ENCODE assay signal across 19 cellular contexts in genomic region chr4:133402616-133403015, GRCh38.
DNase-seq lines count a peak whose midpoint lies in the region; FAIRE-seq and TF ChIP-seq lines count a peak whose summit lies in the region.
"Had no signal": no experiment of that assay in that cellular context is flagged by ENCODE, and none has a peak within 500 bp of the region (broad histone marks: within the 10 kb centered on the region; RNA-seq: fewer than 3 reads in every experiment).

No MANE protein-coding gene starts in this region.

- H3K9ac ChIP-seq in fibroblast of lung (ENCODE audit: insufficient read depth, low read length) (no peak overlapping the region), SK-N-SH (no peak overlapping the region)

- TF ChIP-seq CTCF in fibroblast of lung (conservative IDR thresholded peaks at IDR 0.05 in 1 of 2, IDR thresholded peaks at IDR 0.05 in 1 of 2; ENCODE audit: low read depth in 1 of 2, low read length in 2 of 2) (no peak), SK-N-SH (IDR thresholded peaks at IDR 0.05) (no peak)

- WGBS in SK-N-SH (ENCODE audit: low lambda C conversion rate), result 63% methylated on average over 1 of the region's 1 CpG

- TF ChIP-seq EP300 in SK-N-SH (IDR thresholded peaks at IDR 0.05; ENCODE audit: borderline replicate concordance in 1 of 2, low read depth in 1 of 2, low read length in 1 of 2), result no peak

- H3K4me3 ChIP-seq in fibroblast of lung (replicated peaks in 1 of 4; ENCODE audit: control extremely low read depth in 1 of 4, insufficient read depth in 1 of 4, low read depth in 3 of 4, low read length in 4 of 4), result no peak overlapping the region
- H3K4me3 ChIP-seq in SK-N-SH (ENCODE audit: low read depth in 2 of 2, low read length in 1 of 2), result no peak overlapping the region
- H3K4me3 ChIP-seq: pancreas, Peyer's patch had no signal

- CTCF ChIA-PET in SK-N-SH (lab: Yijun Ruan, JAX), result no interaction called here

- H4K20me1 ChIP-seq in fibroblast of lung (ENCODE audit: control insufficient read depth, extremely low read depth, insufficient read depth, low read length) (no peaks in the 10 kb centered on the region), SK-N-SH (ENCODE audit: insufficient read depth) (no peaks in the 10 kb centered on the region)

- H3K4me2 ChIP-seq in fibroblast of lung (ENCODE audit: extremely low read depth, insufficient read depth, low read length) (no peak overlapping the region), SK-N-SH (no peak overlapping the region)

- H3K79me2 ChIP-seq in fibroblast of lung (ENCODE audit: control insufficient read depth, insufficient read depth, low read length), result no peaks in the 10 kb centered on the region
- H3K79me2 ChIP-seq in SK-N-SH (ENCODE audit: insufficient read depth), result no peaks in the 10 kb centered on the region

- no peak overlapping the region for H3K27ac ChIP-seq in fibroblast of lung (ENCODE audit: insufficient read depth, low read length)
- H3K27ac ChIP-seq in SK-N-SH (ENCODE audit: low read depth in 2 of 2, low read length in 1 of 2), result no peak overlapping the region
- H3K27ac ChIP-seq: pancreas, Peyer's patch had no signal

- H2AFZ ChIP-seq in fibroblast of lung (ENCODE audit: low read length) (no peak overlapping the region), SK-N-SH (ENCODE audit: low read depth) (no peak overlapping the region)

- H3F3A ChIP-seq in SK-N-SH (replicated peaks; ENCODE audit: insufficient read depth), result no peaks in the 10 kb centered on the region

- H3K9me2 ChIP-seq in SK-N-SH, result no peaks in the 10 kb centered on the region

- H3K27me3 ChIP-seq in fibroblast of lung (ENCODE audit: control insufficient read depth, insufficient read depth, low read length) (no peaks in the 10 kb centered on the region), SK-N-SH (ENCODE audit: insufficient read depth) (no peaks in the 10 kb centered on the region)
- H3K27me3 ChIP-seq: pancreas, Peyer's patch had no signal

- H3K36me3 ChIP-seq in fibroblast of lung (ENCODE audit: control insufficient read depth, insufficient read depth, low read length) (no peaks in the 10 kb centered on the region), SK-N-SH (replicated peaks in 1 of 2; ENCODE audit: control insufficient read depth in 1 of 2, insufficient read depth in 2 of 2, low read length in 1 of 2) (no peaks in the 10 kb centered on the region)
- H3K36me3 ChIP-seq: pancreas, Peyer's patch had no signal

- peak; percentile 8 for DNase-seq in HS-27A (ENCODE audit: low read depth)
- peak; percentile 68 for DNase-seq in amniotic epithelial cell (ENCODE audit: low read depth)
- DNase-seq in fibroblast of lung (ENCODE audit: low read depth in 2 of 2), result peak; percentile 14 to 62
- peak; percentile 13 for DNase-seq in urothelium cell line (ENCODE audit: low spot score)
- DNase-seq in SK-N-SH, result no peak
- no peak for DNase-seq in iPS-NIHi11 (ENCODE audit: low spot score)
- no peak for DNase-seq in NK-92 (lab: John Stamatoyannopoulos, UW; ENCODE audit: unreplicated experiment)
- DNase-seq: activated CD4-positive, alpha-beta T cell treated with anti-CD3 and anti-CD28 coated beads for 1 hour; activated naive CD8-positive, alpha-beta T cell treated with anti-CD3 and anti-CD28 coated beads for 36 hours; effector memory CD4-positive, alpha-beta T cell; hypothalamus; kidney glomerular epithelial cell; naive thymus-derived CD8-positive, alpha-beta T cell; NCI-H1694; pancreas; Peyer's patch; stimulated activated naive CD4-positive, alpha-beta T cell; T1000 had no signal

- no peak for TF ChIP-seq RAD21 in SK-N-SH (IDR thresholded peaks at IDR 0.05; ENCODE audit: low read length)

- FAIRE-seq in urothelium cell line (lab: Jason Lieb, UNC), result no peak
- FAIRE-seq: GM18507 had no signal

- H3K4me1 ChIP-seq in fibroblast of lung (ENCODE audit: control insufficient read depth, extremely low read depth, insufficient read depth, low read length) (no peaks in the 10 kb centered on the region), SK-N-SH (ENCODE audit: control insufficient read depth in 1 of 2, insufficient read depth in 2 of 2, low read depth in 1 of 2, low read length in 1 of 2) (no peaks in the 10 kb centered on the region)
- H3K4me1 ChIP-seq: pancreas, Peyer's patch had no signal

- no peaks in the 10 kb centered on the region for H3K9me3 ChIP-seq in fibroblast of lung (ENCODE audit: control insufficient read depth, insufficient read depth, low read depth, low read length)
- H3K9me3 ChIP-seq in SK-N-SH, result no peaks in the 10 kb centered on the region
- H3K9me3 ChIP-seq: pancreas, Peyer's patch had no signal

- POLR2A ChIA-PET in SK-N-SH (lab: Yijun Ruan, JAX), result no interaction called here

TF ChIP-seq in SK-N-SH, 30 proteins besides CTCF, POLR2A, EP300 and RAD21:
- TF ChIP-seq TEAD4 (IDR thresholded peaks at IDR 0.05; ENCODE audit: borderline replicate concordance, insufficient read depth) (no peak), RXRA (IDR thresholded peaks at IDR 0.05; ENCODE audit: borderline replicate concordance, low read depth) (no peak), FOXM1 (IDR thresholded peaks at IDR 0.05; ENCODE audit: low read depth) (no peak), FOSL2 (IDR thresholded peaks at IDR 0.05; ENCODE audit: borderline replicate concordance, low read depth) (no peak), PBX3 (IDR thresholded peaks at IDR 0.05) (no peak), RFX5 (IDR thresholded peaks at IDR 0.05; ENCODE audit: low read length) (no peak), GABPA (IDR thresholded peaks at IDR 0.05; ENCODE audit: low read depth) (no peak), CHD2 (IDR thresholded peaks at IDR 0.05; ENCODE audit: low read length, partially characterized antibody) (no peak), ELF1 (IDR thresholded peaks at IDR 0.05) (no peak), NFIC (IDR thresholded peaks at IDR 0.05; ENCODE audit: borderline replicate concordance) (no peak), EZH2phosphoT487 (IDR thresholded peaks at IDR 0.05; ENCODE audit: borderline replicate concordance, low read depth) (no peak), USF2 (IDR thresholded peaks at IDR 0.05; ENCODE audit: borderline replicate concordance, low read depth, low read length) (no peak), SIN3A (IDR thresholded peaks at IDR 0.05; ENCODE audit: borderline replicate concordance, low read depth, low read length) (no peak), YY1 (IDR thresholded peaks at IDR 0.05; ENCODE audit: low read depth) (no peak)
- TF ChIP-seq, protein P1, sequence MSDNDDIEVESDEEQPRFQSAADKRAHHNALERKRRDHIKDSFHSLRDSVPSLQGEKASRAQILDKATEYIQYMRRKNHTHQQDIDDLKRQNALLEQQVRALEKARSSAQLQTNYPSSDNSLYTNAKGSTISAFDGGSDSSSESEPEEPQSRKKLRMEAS (IDR thresholded peaks at IDR 0.05; ENCODE audit: low read depth), result no peak

Comparison
In these comparisons a context has a peak if more than half of its experiments do, and no peak if none do; other contexts are left out.
1. DNase-seq: peak in HS-27A (single experiment), amniotic epithelial cell (single experiment), fibroblast of lung (2 of 2) and urothelium cell line (single experiment); none in SK-N-SH (single experiment), iPS-NIHi11 (single experiment) and NK-92 (single experiment).